Comparison of ENCODE assay signal across 1 cellular context in genomic region chr9:113011911-113012381, GRCh38.
A peak's percentile ranks its signal among the peaks of the same experiment; 100 is the strongest.
TF ChIP-seq lines count a peak whose summit lies in the region.

Gene ZNF883, minus strand, starts transcription at chr9:113012192.

TF ChIP-seq in K562, 482 proteins besides CTCF, POLR2A, EP300 and RAD21 (continued from another document and continues in another):
- TF ChIP-seq, protein P1, sequence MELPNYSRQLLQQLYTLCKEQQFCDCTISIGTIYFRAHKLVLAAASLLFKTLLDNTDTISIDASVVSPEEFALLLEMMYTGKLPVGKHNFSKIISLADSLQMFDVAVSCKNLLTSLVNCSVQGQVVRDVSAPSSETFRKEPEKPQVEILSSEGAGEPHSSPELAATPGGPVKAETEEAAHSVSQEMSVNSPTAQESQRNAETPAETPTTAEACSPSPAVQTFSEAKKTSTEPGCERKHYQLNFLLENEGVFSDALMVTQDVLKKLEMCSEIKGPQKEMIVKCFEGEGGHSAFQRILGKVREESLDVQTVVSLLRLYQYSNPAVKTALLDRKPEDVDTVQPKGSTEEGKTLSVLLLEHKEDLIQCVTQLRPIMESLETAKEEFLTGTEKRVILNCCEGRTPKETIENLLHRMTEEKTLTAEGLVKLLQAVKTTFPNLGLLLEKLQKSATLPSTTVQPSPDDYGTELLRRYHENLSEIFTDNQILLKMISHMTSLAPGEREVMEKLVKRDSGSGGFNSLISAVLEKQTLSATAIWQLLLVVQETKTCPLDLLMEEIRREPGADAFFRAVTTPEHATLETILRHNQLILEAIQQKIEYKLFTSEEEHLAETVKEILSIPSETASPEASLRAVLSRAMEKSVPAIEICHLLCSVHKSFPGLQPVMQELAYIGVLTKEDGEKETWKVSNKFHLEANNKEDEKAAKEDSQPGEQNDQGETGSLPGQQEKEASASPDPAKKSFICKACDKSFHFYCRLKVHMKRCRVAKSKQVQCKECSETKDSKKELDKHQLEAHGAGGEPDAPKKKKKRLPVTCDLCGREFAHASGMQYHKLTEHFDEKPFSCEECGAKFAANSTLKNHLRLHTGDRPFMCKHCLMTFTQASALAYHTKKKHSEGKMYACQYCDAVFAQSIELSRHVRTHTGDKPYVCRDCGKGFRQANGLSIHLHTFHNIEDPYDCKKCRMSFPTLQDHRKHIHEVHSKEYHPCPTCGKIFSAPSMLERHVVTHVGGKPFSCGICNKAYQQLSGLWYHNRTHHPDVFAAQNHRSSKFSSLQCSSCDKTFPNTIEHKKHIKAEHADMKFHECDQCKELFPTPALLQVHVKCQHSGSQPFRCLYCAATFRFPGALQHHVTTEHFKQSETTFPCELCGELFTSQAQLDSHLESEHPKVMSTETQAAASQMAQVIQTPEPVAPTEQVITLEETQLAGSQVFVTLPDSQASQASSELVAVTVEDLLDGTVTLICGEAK (IDR thresholded peaks at IDR 0.05): 0 out of 2 replicates have a peak, but pooled peaks have one; percentile 36
- TF ChIP-seq, protein P1 (CRISPR knock-in tag; IDR thresholded peaks at IDR 0.05): no peak
- no peak for TF ChIP-seq ARID2 (IDR thresholded peaks at IDR 0.05)
- TF ChIP-seq EHMT2 (IDR thresholded peaks at IDR 0.05): no peak
- no peak for TF ChIP-seq TARDBP (IDR thresholded peaks at IDR 0.05)
- TF ChIP-seq NRF1 (conservative IDR thresholded peaks at IDR 0.05 in 1 of 2, IDR thresholded peaks at IDR 0.05 in 1 of 2): peak; percentile 90 to 92
- TF ChIP-seq TFAP4 (CRISPR knock-in tag; IDR thresholded peaks at IDR 0.05; ENCODE audit: borderline replicate concordance): no peak
- no peak for TF ChIP-seq HMG20B (CRISPR knock-in tag; IDR thresholded peaks at IDR 0.05)
- no peak for TF ChIP-seq NCOA4 (IDR thresholded peaks at IDR 0.05; ENCODE audit: partially characterized antibody)
- TF ChIP-seq, protein P2, sequence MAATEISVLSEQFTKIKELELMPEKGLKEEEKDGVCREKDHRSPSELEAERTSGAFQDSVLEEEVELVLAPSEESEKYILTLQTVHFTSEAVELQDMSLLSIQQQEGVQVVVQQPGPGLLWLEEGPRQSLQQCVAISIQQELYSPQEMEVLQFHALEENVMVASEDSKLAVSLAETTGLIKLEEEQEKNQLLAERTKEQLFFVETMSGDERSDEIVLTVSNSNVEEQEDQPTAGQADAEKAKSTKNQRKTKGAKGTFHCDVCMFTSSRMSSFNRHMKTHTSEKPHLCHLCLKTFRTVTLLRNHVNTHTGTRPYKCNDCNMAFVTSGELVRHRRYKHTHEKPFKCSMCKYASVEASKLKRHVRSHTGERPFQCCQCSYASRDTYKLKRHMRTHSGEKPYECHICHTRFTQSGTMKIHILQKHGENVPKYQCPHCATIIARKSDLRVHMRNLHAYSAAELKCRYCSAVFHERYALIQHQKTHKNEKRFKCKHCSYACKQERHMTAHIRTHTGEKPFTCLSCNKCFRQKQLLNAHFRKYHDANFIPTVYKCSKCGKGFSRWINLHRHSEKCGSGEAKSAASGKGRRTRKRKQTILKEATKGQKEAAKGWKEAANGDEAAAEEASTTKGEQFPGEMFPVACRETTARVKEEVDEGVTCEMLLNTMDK (IDR thresholded peaks at IDR 0.05; ENCODE audit: borderline replicate concordance, insufficient read depth, low read depth, low read length, poor library complexity, severe bottlenecking): peak; percentile 77
- no peak for TF ChIP-seq PYGO2 (tag; IDR thresholded peaks at IDR 0.05)
- no peak for TF ChIP-seq TCFL5 (CRISPR knock-in tag; conservative IDR thresholded peaks at IDR 0.05)
- TF ChIP-seq HOMEZ (CRISPR knock-in tag; IDR thresholded peaks at IDR 0.05): no peak
- no peak for TF ChIP-seq MECOM (CRISPR knock-in tag; IDR thresholded peaks at IDR 0.05)
- no peak for TF ChIP-seq KDM2B (CRISPR knock-in tag; IDR thresholded peaks at IDR 0.05)
- TF ChIP-seq MTA1 (IDR thresholded peaks at IDR 0.05; ENCODE audit: borderline replicate concordance): peak; percentile 70; the same call in 1 of the 2 replicates
- TF ChIP-seq MAFK (IDR thresholded peaks at IDR 0.05; ENCODE audit: low read length): no peak
- TF ChIP-seq, protein P3, sequence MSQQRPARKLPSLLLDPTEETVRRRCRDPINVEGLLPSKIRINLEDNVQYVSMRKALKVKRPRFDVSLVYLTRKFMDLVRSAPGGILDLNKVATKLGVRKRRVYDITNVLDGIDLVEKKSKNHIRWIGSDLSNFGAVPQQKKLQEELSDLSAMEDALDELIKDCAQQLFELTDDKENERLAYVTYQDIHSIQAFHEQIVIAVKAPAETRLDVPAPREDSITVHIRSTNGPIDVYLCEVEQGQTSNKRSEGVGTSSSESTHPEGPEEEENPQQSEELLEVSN (IDR thresholded peaks at IDR 0.05; ENCODE audit: borderline replicate concordance in 1 of 2, extremely low read depth in 1 of 2, insufficient read depth in 1 of 2, insufficient read length in 1 of 2, low read depth in 1 of 2, low read length in 1 of 2, poor library complexity in 1 of 2, severe bottlenecking in 1 of 2): peak; percentile 21 to 46
- TF ChIP-seq ZFX (CRISPR knock-in tag; IDR thresholded peaks at IDR 0.05): no peak
- TF ChIP-seq, protein P4, sequence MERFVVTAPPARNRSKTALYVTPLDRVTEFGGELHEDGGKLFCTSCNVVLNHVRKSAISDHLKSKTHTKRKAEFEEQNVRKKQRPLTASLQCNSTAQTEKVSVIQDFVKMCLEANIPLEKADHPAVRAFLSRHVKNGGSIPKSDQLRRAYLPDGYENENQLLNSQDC (CRISPR knock-in tag; IDR thresholded peaks at IDR 0.05): no peak
- no peak for TF ChIP-seq TRIM24 (IDR thresholded peaks at IDR 0.05)
- TF ChIP-seq, protein P5, sequence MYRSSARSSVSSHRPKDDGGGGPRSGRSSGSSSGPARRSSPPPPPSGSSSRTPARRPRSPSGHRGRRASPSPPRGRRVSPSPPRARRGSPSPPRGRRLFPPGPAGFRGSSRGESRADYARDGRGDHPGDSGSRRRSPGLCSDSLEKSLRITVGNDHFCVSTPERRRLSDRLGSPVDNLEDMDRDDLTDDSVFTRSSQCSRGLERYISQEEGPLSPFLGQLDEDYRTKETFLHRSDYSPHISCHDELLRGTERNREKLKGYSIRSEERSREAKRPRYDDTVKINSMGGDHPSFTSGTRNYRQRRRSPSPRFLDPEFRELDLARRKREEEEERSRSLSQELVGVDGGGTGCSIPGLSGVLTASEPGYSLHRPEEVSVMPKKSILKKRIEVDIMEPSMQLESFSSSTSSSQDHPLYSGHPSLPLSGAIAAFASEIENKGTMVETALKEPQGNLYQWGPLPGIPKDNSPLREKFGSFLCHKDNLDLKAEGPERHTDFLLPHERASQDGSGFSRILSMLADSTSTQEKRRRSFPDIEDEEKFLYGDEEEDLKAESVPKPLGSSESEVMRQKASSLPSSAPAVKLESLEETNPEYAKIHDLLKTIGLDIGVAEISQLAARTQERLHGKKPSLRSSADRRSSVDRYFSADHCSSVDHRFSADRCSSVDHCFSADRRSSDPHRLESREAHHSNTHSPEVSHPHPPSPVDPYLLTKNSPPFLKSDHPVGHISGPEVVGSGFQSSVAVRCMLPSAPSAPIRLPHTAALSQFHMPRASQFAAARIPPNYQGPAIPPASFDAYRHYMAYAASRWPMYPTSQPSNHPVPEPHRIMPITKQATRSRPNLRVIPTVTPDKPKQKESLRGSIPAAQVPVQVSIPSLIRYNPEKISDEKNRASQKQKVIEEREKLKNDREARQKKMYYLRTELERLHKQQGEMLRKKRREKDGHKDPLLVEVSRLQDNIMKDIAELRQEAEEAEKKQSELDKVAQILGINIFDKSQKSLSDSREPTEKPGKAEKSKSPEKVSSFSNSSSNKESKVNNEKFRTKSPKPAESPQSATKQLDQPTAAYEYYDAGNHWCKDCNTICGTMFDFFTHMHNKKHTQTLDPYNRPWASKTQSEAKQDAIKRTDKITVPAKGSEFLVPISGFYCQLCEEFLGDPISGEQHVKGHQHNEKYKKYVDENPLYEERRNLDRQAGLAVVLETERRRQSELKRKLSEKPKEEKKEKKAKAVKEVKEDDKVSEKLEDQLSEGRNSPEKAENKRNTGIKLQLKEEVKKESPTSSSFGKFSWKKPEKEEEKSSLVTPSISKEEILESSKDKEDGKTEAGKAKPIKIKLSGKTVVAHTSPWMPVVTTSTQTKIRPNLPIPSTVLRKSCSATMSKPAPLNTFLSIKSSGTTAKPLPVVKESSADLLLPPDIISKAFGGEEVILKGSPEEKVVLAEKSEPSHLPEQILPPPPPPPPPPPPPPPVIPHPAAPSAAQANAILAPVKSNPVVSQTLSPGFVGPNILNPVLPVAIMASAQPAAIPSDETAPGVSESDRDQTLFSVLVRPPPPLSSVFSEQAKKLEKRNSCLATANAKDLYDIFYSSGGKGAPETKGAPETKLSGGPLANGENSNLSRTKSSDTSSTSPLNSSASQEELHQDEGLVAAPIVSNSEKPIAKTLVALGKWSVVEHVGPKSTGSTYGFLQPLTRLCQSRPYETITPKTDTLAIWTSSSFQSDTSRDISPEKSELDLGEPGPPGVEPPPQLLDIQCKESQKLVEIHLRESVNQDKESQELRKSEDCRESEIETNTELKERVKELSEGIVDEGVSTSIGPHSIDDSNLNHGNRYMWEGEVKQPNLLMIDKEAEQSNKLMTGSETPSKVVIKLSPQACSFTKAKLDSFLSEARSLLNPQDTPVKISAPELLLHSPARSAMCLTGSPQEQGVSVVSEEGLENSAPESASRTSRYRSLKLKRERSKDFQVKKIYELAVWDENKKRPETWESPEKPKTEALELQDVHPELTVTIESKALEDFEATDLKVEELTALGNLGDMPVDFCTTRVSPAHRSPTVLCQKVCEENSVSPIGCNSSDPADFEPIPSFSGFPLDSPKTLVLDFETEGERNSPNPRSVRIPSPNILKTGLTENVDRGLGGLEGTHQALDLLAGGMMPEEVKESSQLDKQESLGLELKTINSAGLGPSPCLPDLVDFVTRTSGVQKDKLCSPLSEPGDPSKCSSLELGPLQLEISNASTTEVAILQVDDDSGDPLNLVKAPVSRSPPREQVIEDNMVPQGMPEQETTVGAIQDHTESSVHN (IDR thresholded peaks at IDR 0.05; ENCODE audit: borderline replicate concordance in 1 of 2, low read depth in 1 of 2): no peak
- TF ChIP-seq RBM22 (IDR thresholded peaks at IDR 0.05; ENCODE audit: low read depth, low read length, poor library complexity, severe bottlenecking): no peak
- no peak for TF ChIP-seq MAFF (IDR thresholded peaks at IDR 0.05; ENCODE audit: low read length)
- no peak for TF ChIP-seq ZNF354B (CRISPR knock-in tag; IDR thresholded peaks at IDR 0.05)
- TF ChIP-seq SMAD2 (IDR thresholded peaks at IDR 0.05; ENCODE audit: low read depth, low read length): no peak
- peak; percentile 26; the same call in 1 of the 2 replicates for TF ChIP-seq ATF7 (IDR thresholded peaks at IDR 0.05)
- TF ChIP-seq ZNF3 (CRISPR knock-in tag; IDR thresholded peaks at IDR 0.05): no peak
- TF ChIP-seq RBFOX2 (IDR thresholded peaks at IDR 0.05; ENCODE audit: low read depth, low read length): peak; percentile 42; the same call in 1 of the 2 replicates
- TF ChIP-seq EGR1 (conservative IDR thresholded peaks at IDR 0.05): peak; percentile 46
- TF ChIP-seq MYC (IDR thresholded peaks at IDR 0.05; ENCODE audit: low read depth, low read length): peak; percentile 53; the same call in 1 of the 2 replicates
- TF ChIP-seq MYC (CRISPR knock-in tag; IDR thresholded peaks at IDR 0.05; ENCODE audit: borderline replicate concordance, low read depth): no peak
- TF ChIP-seq IRF2 (CRISPR knock-in tag; IDR thresholded peaks at IDR 0.05): no peak
- no peak for TF ChIP-seq ZNF57 (CRISPR knock-in tag; IDR thresholded peaks at IDR 0.05)
